In genomic region chr5:169606279-169606678, GRCh38 we compare ENCODE assay signal across 1 cellular context.
TF ChIP-seq lines count a peak whose summit lies in the region.

No MANE protein-coding gene starts in this region.

TF ChIP-seq in GM12878, 131 proteins besides CTCF, POLR2A, EP300 and RAD21:
- TF ChIP-seq JUNB (IDR thresholded peaks at IDR 0.05) = peak; percentile 37; the same call in 1 of the 2 replicates
- TF ChIP-seq HDGF (IDR thresholded peaks at IDR 0.05) = no peak
